ENCODE assay signal across 23 cellular contexts in the genomic region with DNA sequence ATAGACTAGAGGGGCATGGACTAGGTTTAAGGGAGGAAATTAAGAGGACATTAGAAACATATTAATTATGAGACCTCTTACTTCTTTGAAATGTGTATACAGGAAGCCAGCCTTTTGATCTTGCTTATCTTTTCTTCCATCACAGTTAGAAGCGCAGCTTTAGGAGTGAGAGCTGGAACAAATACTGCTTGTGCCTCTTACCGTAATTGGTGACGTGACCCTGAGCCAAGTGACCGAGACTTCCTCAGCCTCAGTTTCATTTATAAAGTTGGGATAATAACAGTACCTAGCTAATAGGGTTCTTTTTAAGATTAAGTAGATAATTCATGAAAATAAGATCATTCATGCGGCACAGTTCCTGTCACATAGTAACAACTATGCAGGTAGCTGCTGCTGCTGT. TPM values are rescaled to one million over a fixed set of nuclear protein-coding genes. Genes with fewer than 3 reads are reported as not detected.
"Had no signal": no experiment of that assay in that cellular context is flagged by ENCODE, and none has a peak within 500 bp of the region (broad histone marks: within the 10 kb centered on the region; RNA-seq: fewer than 3 reads in every experiment).

No MANE protein-coding gene starts in this region.

- ATAC-seq: HepG2 had no signal

- H3K27ac ChIP-seq: SJSA1, SK-N-MC had no signal

- DNase-seq: IMR-90, Karpas-422, KG1, MG63, NCI-H1092, NCI-H1105 treated with DMSO at 0.1 percent for 48 hours, NCI-H1417 treated with DMSO at 0.1 percent for 48 hours, NCI-H187, NCI-H2029, NCI-H2081 treated with DMSO at 0.1 percent for 48 hours, NCI-H2171, NCI-H226, NCI-H446, NCI-H510A, NCI-H524 treated with DMSO at 0.1 percent for 48 hours, NCI-H69, NCI-H774, Right ventricle myocardium superior, RPMI8226, SIG-M5 had no signal

- H3K4me3 ChIP-seq: MG63, SJSA1, SK-N-MC had no signal

- H3K4me1 ChIP-seq: SJSA1 had no signal

- H3K36me3 ChIP-seq: MG63, SJSA1 had no signal

- H3K27me3 ChIP-seq: SJSA1 had no signal

- H3K9me3 ChIP-seq: MG63, SJSA1 had no signal

RNA-seq across cellular contexts. Expression of gene FREM2, which starts 18.5 kb away (rescaled TPM):
- total RNA-seq: HepG2, IMR-90, SJSA1 had no signal
- polyA plus RNA-seq: HepG2, IMR-90 had no signal
